Comparison of ENCODE assay signal across 25 cellular contexts in the genomic region with DNA sequence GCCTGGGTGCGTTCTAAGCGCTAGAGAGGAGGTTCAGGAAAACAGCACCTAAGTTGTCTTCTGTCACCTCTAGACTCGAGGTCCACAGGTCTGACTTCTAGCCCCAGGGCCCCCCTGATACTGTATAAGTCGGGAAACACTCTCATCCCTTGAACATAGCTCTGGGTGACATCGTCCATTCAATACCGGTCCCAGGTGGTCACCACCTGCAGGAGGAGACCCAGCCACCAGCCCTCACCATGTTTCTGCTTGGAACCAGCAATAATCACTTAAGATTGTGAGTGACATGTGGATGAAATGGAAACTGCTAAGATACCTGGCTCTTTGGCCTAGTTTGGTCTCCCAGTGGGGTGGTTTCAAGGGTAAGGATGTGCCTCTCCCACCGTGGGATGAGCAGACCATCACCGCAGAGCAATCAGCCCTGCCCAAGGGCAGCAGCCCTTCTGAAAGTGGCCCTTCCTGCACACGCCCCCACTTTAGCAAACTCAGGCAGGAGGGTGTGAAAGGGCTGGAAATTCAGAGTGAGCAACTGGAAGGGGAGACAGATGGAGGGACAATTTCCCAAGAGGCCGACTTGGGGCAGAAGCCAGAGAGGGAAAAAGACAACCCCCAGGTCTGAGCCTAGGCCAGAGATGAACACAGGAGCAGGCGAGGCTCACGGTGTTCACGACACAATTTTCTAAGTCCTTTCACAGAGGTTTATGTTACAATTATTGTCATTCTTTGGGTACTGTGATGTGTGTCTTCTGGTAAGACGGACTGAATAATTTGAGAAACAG.
DNase-seq lines count a peak whose midpoint lies in the region; ATAC-seq, FAIRE-seq and TF ChIP-seq lines count a peak whose summit lies in the region.
"Had no signal": no experiment of that assay in that cellular context is flagged by ENCODE, and none has a peak within 500 bp of the region (broad histone marks: within the 10 kb centered on the region; RNA-seq: fewer than 3 reads in every experiment).

No MANE protein-coding gene starts in this region.

- peaks cover 20% of the 10 kb centered on the region for H3K36me3 Mint-ChIP-seq in neural progenitor cell
- no peaks in the 10 kb centered on the region for H3K36me3 Mint-ChIP-seq in activated CD4-positive, alpha-beta memory T cell treated with anti-CD3 and anti-CD28 coated beads, Interleukin-2, amount 10 ng/mL, durations not matched to agents 7 days and 5 days (ENCODE audit: low read depth)
- H3K36me3 Mint-ChIP-seq: activated naive CD4-positive, alpha-beta T cell treated with anti-CD3 and anti-CD28 coated beads, Interleukin-2, amount 10 ng/mL, durations not matched to agents 7 days and 5 days; natural killer cell treated with Interleukin-12 subunit alpha and Interleukin-12 subunit beta and Interleukin-15 and Interleukin-18, amount 100 ng/mL, for 72 hours had no signal

- in situ Hi-C loops in HepG2 (cut with HindIII; ENCODE audit: extremely low pct_ligation_motif_present, low pct_unique_long_range_greater_than_20kb) (loop anchor here (5.0 kb wide), 1 partner anchor 287 kb away; no protein-coding TSS in a partner anchor), brain microvascular endothelial cell (cut with HindIII; ENCODE audit: low pct_ligation_motif_present, low sequenced_read_pairs) (no loop called here)

- H3K4me1 Mint-ChIP-seq in neural progenitor cell: peaks cover 32% of the 10 kb centered on the region
- no peaks in the 10 kb centered on the region for H3K4me1 Mint-ChIP-seq in activated CD4-positive, alpha-beta memory T cell treated with anti-CD3 and anti-CD28 coated beads, Interleukin-2, amount 10 ng/mL, durations not matched to agents 7 days and 5 days

- WGBS in HepG2 (ENCODE audit: low lambda C conversion rate): 88% methylated on average over 12 of the region's 14 CpGs
- 80% methylated on average over 10 of the region's 14 CpGs for WGBS in right lobe of liver (ENCODE audit: insufficient coverage, low coverage, low lambda C conversion rate, missing lambda C conversion rate)

- H3K4me3 ChIP-seq in HepG2 (replicated peaks in 1 of 3; ENCODE audit: insufficient read depth in 1 of 3, low read depth in 2 of 3, low read length in 3 of 3) (no peak overlapping the region), right lobe of liver (no peak overlapping the region), neural progenitor cell (no peak overlapping the region), brain microvascular endothelial cell (ENCODE audit: low read depth, low read length) (no peak overlapping the region)
- H3K4me3 ChIP-seq: breast epithelium, gastroesophageal sphincter, HAP-1, hepatocyte, lung, ovary had no signal

- intact Hi-C loops in HepG2 (cut with micrococcal nuclease; ENCODE audit: unreplicated experiment) (loop anchor here (1.0 to 10.0 kb wide), 3 partner anchors 95 to 309 kb away; a partner anchor contains a TSS), right lobe of liver (cut with DNase I) (loop anchor here (5.0 kb wide), 1 partner anchor 287 kb away; no protein-coding TSS in a partner anchor)

- no peak overlapping the region for H3K4me3 Mint-ChIP-seq in neural progenitor cell
- no peak overlapping the region for H3K4me3 Mint-ChIP-seq in activated CD4-positive, alpha-beta memory T cell treated with anti-CD3 and anti-CD28 coated beads, Interleukin-2, amount 10 ng/mL, durations not matched to agents 7 days and 5 days
- H3K4me3 Mint-ChIP-seq: activated naive CD4-positive, alpha-beta T cell treated with anti-CD3 and anti-CD28 coated beads, Interleukin-2, amount 10 ng/mL, durations not matched to agents 7 days and 5 days; activated T-helper 1 cell treated with anti-CD3 and anti-CD28 coated beads, Interleukin-12 subunit alpha, Interleukin-12 subunit beta, Interleukin-2, Interleukin-4 antibody, amounts not matched to agents 30 ng/mL and 10 ng/mL and 1 ng/mL, durations not matched to agents 14 hours and 24 hours and 36 hours; natural killer cell treated with Interleukin-12 subunit alpha and Interleukin-12 subunit beta and Interleukin-15 and Interleukin-18, amount 100 ng/mL, for 72 hours; stimulated activated naive CD8-positive, alpha-beta T cell treated with anti-CD3 and anti-CD28 coated beads, Interleukin-15, amount 100 ng/mL, for 72 hours had no signal

- H3K9ac ChIP-seq in HepG2 (ENCODE audit: insufficient read depth, low read depth, low read length) (no peak overlapping the region), neural progenitor cell (no peak overlapping the region)
- H3K9ac ChIP-seq: KMS-11 had no signal

- H3K9me3 ChIP-seq in HepG2 (ENCODE audit: low read length) (no peaks in the 10 kb centered on the region), right lobe of liver (no peaks in the 10 kb centered on the region), neural progenitor cell (ENCODE audit: low read depth) (no peaks in the 10 kb centered on the region)
- H3K9me3 ChIP-seq: BE2C, breast epithelium, gastroesophageal sphincter, HAP-1, ovary had no signal

- TF ChIP-seq EP300 in HepG2 (IDR thresholded peaks at IDR 0.05; ENCODE audit: low read depth in 2 of 2, low read length in 2 of 2) (no peak), HepG2 (CRISPR knock-in tag; IDR thresholded peaks at IDR 0.05; ENCODE audit: borderline replicate concordance) (no peak)

- peaks cover 2% of the 10 kb centered on the region for H3K27me3 Mint-ChIP-seq in neural progenitor cell (ENCODE audit: insufficient read depth, low read depth)
- peaks cover 9% of the 10 kb centered on the region for H3K27me3 Mint-ChIP-seq in activated CD4-positive, alpha-beta memory T cell treated with anti-CD3 and anti-CD28 coated beads, Interleukin-2, amount 10 ng/mL, durations not matched to agents 7 days and 5 days
- H3K27me3 Mint-ChIP-seq: natural killer cell treated with Interleukin-12 subunit alpha and Interleukin-12 subunit beta and Interleukin-15 and Interleukin-18, amount 100 ng/mL, for 72 hours; stimulated activated naive CD8-positive, alpha-beta T cell treated with anti-CD3 and anti-CD28 coated beads, Interleukin-15, amount 100 ng/mL, for 72 hours; T-helper 17 cell had no signal

- no peak for TF ChIP-seq RAD21 in HepG2 (CRISPR knock-in tag; IDR thresholded peaks at IDR 0.05)

- H3K4me2 ChIP-seq in HepG2 (ENCODE audit: low read depth, low read length) (no peak overlapping the region), neural progenitor cell (no peak overlapping the region)
- H3K4me2 ChIP-seq: hepatocyte, KMS-11 had no signal

- no peaks in the 10 kb centered on the region for H3K9me3 Mint-ChIP-seq in neural progenitor cell
- H3K9me3 Mint-ChIP-seq in activated CD4-positive, alpha-beta memory T cell treated with anti-CD3 and anti-CD28 coated beads, Interleukin-2, amount 10 ng/mL, durations not matched to agents 7 days and 5 days: no peaks in the 10 kb centered on the region
- H3K9me3 Mint-ChIP-seq: activated naive CD4-positive, alpha-beta T cell treated with anti-CD3 and anti-CD28 coated beads, Interleukin-2, amount 10 ng/mL, durations not matched to agents 7 days and 5 days; activated T-helper 1 cell treated with anti-CD3 and anti-CD28 coated beads, Interleukin-12 subunit alpha, Interleukin-12 subunit beta, Interleukin-2, Interleukin-4 antibody, amounts not matched to agents 30 ng/mL and 10 ng/mL and 1 ng/mL, durations not matched to agents 14 hours and 24 hours and 36 hours; immature natural killer cell; natural killer cell treated with Interleukin-12 subunit alpha and Interleukin-12 subunit beta and Interleukin-15 and Interleukin-18, amount 100 ng/mL, for 72 hours; stimulated activated naive CD8-positive, alpha-beta T cell treated with anti-CD3 and anti-CD28 coated beads, Interleukin-15, amount 100 ng/mL, for 72 hours had no signal

- H4K20me1 ChIP-seq in HepG2 (ENCODE audit: insufficient read depth, low read length) (peaks cover 75% of the 10 kb centered on the region), neural progenitor cell (ENCODE audit: low read depth) (peaks cover 99% of the 10 kb centered on the region)

- DNase-seq in HepG2 (ENCODE audit: low spot score) (no peak), right lobe of liver (no peak), NCI-H524 (lab: John Stamatoyannopoulos, UW) (peak; percentile 41 to 74), neural progenitor cell (ENCODE audit: low spot score) (peak; percentile 12), NOMO-1 (lab: John Stamatoyannopoulos, UW; ENCODE audit: unreplicated experiment in 2 of 2) (no peak), brain microvascular endothelial cell (no peak), hippocampal formation (lab: John Stamatoyannopoulos, UW) (no peak)
- no peak for DNase-seq in activated CD4-positive, alpha-beta memory T cell treated with anti-CD3 and anti-CD28 coated beads, Interleukin-2, amount 10 ng/mL, durations not matched to agents 7 days and 5 days
- DNase-seq: NCI-H446 treated with DMSO at 0.1 percent for 48 hours had no signal

- H2AFZ ChIP-seq in HepG2 (ENCODE audit: low read length) (no peak overlapping the region), neural progenitor cell (replicated peaks) (no peak overlapping the region)
- H2AFZ ChIP-seq: hepatocyte had no signal

- ATAC-seq in HepG2 (peak; percentile 40; the same call in 2 of the 3 replicates), right lobe of liver (no peak)

- peaks cover 9% of the 10 kb centered on the region; the same call in 1 of the 2 replicates for H3K4me1 ChIP-seq in HepG2 (ENCODE audit: insufficient read depth, low read length)
- peaks cover 0 to 4% (median 0%) of the 10 kb centered on the region in 4 donors for H3K4me1 ChIP-seq in right lobe of liver
- H3K4me1 ChIP-seq in neural progenitor cell: peaks cover 13% of the 10 kb centered on the region
- H3K4me1 ChIP-seq: BE2C, breast epithelium had no signal

- TF ChIP-seq CTCF in HepG2 (CRISPR knock-in tag; IDR thresholded peaks at IDR 0.05): no peak
- no peak for TF ChIP-seq CTCF in right lobe of liver (IDR thresholded peaks at IDR 0.05)
- TF ChIP-seq CTCF in neural progenitor cell (IDR thresholded peaks at IDR 0.05): no peak
- no peak for TF ChIP-seq CTCF in brain microvascular endothelial cell (IDR thresholded peaks at IDR 0.05; ENCODE audit: low read depth, low read length, missing control alignments)

- H3F3A ChIP-seq in neural progenitor cell (ENCODE audit: low read depth): peaks cover 19% of the 10 kb centered on the region

- H3K27ac ChIP-seq in HepG2 (ENCODE audit: extremely low read length, insufficient read depth, low read length) (no peak overlapping the region), right lobe of liver (no peak overlapping the region), neural progenitor cell (no peak overlapping the region), brain microvascular endothelial cell (no peak overlapping the region)
- H3K27ac ChIP-seq: breast epithelium, gastroesophageal sphincter, hepatocyte, HL-60, KMS-11 had no signal

- H3K79me2 ChIP-seq in HepG2 (ENCODE audit: insufficient read depth, low read length) (peaks cover 50% of the 10 kb centered on the region), neural progenitor cell (ENCODE audit: low read depth) (peaks cover 96% of the 10 kb centered on the region)

- no peak for FAIRE-seq in HepG2 (lab: Jason Lieb, UNC)
- FAIRE-seq: TTC549 had no signal

- no TSS peak for BruUV-seq in HepG2 (replicated peaks; lab: Mats Ljungman, UMichigan)

- H3K36me3 ChIP-seq in HepG2 (replicated peaks in 1 of 2; ENCODE audit: control insufficient read depth in 1 of 2, insufficient read depth in 2 of 2, low read length in 2 of 2): peaks cover 5 to 35% of the 10 kb centered on the region in 2 experiments
- H3K36me3 ChIP-seq in right lobe of liver: no peaks in the 10 kb centered on the region
- no peaks in the 10 kb centered on the region for H3K36me3 ChIP-seq in neural progenitor cell
- no peaks in the 10 kb centered on the region for H3K36me3 ChIP-seq in brain microvascular endothelial cell (replicated peaks)
- H3K36me3 ChIP-seq: BE2C, breast epithelium, HAP-1, ovary had no signal

- H3K27ac Mint-ChIP-seq in neural progenitor cell: no peak overlapping the region
- no peak overlapping the region for H3K27ac Mint-ChIP-seq in activated CD4-positive, alpha-beta memory T cell treated with anti-CD3 and anti-CD28 coated beads, Interleukin-2, amount 10 ng/mL, durations not matched to agents 7 days and 5 days
- H3K27ac Mint-ChIP-seq: activated naive CD4-positive, alpha-beta T cell treated with anti-CD3 and anti-CD28 coated beads, Interleukin-2, amount 10 ng/mL, durations not matched to agents 7 days and 5 days; activated T-helper 1 cell treated with anti-CD3 and anti-CD28 coated beads, Interleukin-12 subunit alpha, Interleukin-12 subunit beta, Interleukin-2, Interleukin-4 antibody, amounts not matched to agents 30 ng/mL and 10 ng/mL and 1 ng/mL, durations not matched to agents 14 hours and 24 hours and 36 hours; immature natural killer cell; natural killer cell treated with Interleukin-12 subunit alpha and Interleukin-12 subunit beta and Interleukin-15 and Interleukin-18, amount 100 ng/mL, for 72 hours; stimulated activated naive CD8-positive, alpha-beta T cell treated with anti-CD3 and anti-CD28 coated beads, Interleukin-15, amount 100 ng/mL, for 72 hours; T-helper 17 cell had no signal

- POLR2A ChIA-PET in HepG2 (lab: Yijun Ruan, JAX): no interaction called here
- POLR2A ChIA-PET in activated CD4-positive, alpha-beta memory T cell treated with anti-CD3 and anti-CD28 coated beads, Interleukin-2, amount 10 ng/mL, durations not matched to agents 7 days and 5 days (lab: Charles Lee): interaction anchor here (1.3 kb wide), 1 partner anchor 310 kb away, joined by 5 read pairs; no protein-coding TSS in a partner anchor

- CTCF ChIA-PET in HepG2 (lab: Yijun Ruan, JAX; ENCODE audit: low intra/inter-chr PET ratio, low total read pairs): interaction anchor here (1.2 to 2.0 kb wide), 4 partner anchors 283 to 310 kb away, joined by 3 to 17 read pairs (median 10); no protein-coding TSS in a partner anchor
- CTCF ChIA-PET in activated CD4-positive, alpha-beta memory T cell treated with anti-CD3 and anti-CD28 coated beads, Interleukin-2, amount 10 ng/mL, durations not matched to agents 7 days and 5 days (lab: Charles Lee): interaction anchor here (0.5 to 7.8 kb wide), 16 partner anchors 9 to 403 kb away, joined by 3 to 78 read pairs (median 6); no protein-coding TSS in a partner anchor

- TF ChIP-seq POLR2A in HepG2 (IDR thresholded peaks at IDR 0.05; ENCODE audit: insufficient read depth in 1 of 2, low read depth in 2 of 2, low read length in 2 of 2) (no peak), right lobe of liver (IDR thresholded peaks at IDR 0.05) (no peak)

- H3K27me3 ChIP-seq in HepG2 (ENCODE audit: control insufficient read depth in 1 of 2, insufficient read depth in 2 of 2, low read length in 2 of 2): no peaks in the 10 kb centered on the region
- H3K27me3 ChIP-seq in right lobe of liver: no peaks in the 10 kb centered on the region
- H3K27me3 ChIP-seq in neural progenitor cell: no peaks in the 10 kb centered on the region
- no peaks in the 10 kb centered on the region for H3K27me3 ChIP-seq in brain microvascular endothelial cell (replicated peaks)
- H3K27me3 ChIP-seq: BE2C, breast epithelium, gastroesophageal sphincter, hepatocyte, ovary had no signal

Comparison
In these comparisons a context has a peak if more than half of its experiments do, and no peak if none do; other contexts are left out.
1. DNase-seq: peak in NCI-H524 (2 of 2) and neural progenitor cell (single experiment); none in HepG2 (single experiment), right lobe of liver (0 of 3), activated CD4-positive, alpha-beta memory T cell treated with anti-CD3 and anti-CD28 coated beads, Interleukin-2, amount 10 ng/mL, durations not matched to agents 7 days and 5 days (single experiment), NOMO-1 (0 of 2), brain microvascular endothelial cell (single experiment) and hippocampal formation (0 of 2).